Comparison of ENCODE assay signal across 8 cellular contexts in the genomic region with DNA sequence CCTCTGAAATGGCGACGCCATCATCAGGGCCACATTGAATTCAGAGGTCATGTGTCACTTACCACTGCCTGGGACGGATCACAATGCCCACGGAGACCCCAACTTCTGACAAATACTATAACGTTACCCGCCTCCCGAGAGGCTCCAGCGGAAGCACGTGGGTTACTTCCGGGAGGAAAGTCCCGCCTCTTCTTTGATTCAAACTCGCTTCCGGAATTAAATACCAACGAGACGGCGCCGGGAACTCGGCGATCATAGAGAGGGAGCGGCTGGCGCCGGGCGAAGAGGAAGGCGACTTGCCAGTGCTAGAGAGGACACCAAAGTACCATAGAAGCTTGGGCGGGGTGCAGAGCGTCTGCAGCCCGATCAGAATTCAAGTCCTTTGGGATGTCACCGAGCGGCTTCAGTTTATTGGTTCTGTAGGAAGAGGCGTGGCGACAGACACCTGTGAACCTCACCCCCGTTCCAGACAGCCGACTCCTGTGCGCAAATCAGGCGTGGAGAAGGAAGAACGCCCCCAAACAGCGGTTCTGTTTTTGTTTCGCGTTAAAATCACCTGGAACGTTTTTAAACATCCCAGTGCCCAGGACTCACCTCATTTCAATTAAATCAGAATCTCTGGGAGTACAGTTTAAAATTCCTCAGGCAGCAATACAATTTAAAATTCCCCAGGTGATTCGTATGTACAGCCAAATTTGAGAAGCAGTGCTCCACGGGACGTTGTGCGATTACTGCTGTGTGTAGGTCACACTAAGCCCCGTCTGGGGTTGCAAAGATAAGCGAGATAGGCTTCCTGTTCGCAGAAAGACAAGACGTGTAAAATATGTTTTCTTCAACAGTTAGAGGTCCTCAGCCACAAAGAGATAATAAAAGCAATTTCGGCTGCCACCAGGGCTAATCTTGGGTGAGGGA. TPM values are rescaled to one million over a fixed set of nuclear protein-coding genes. Genes with fewer than 3 reads are reported as not detected.
DNase-seq lines count a peak whose midpoint lies in the region; ATAC-seq, FAIRE-seq and TF ChIP-seq lines count a peak whose summit lies in the region.

A gene with protein sequence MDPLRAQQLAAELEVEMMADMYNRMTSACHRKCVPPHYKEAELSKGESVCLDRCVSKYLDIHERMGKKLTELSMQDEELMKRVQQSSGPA (minus strand): TSS at position 159 of the 912 bp plus-strand sequence. CDS start 565 bp downstream, outside the sequence.

- H3K4me1 Mint-ChIP-seq in T-helper 2 cell treated with Interferon-gamma antibody and Interleukin-4, amounts not matched to agents 5 μg/mL and 100 μg/mL, for 36 hours (ENCODE audit: low read depth) = peaks cover 30% of the 10 kb centered on the region

- WGBS in psoas muscle, 3 donors = 0 to 1% (median 0%) methylated on average over 49 of the region's 49 CpGs

- no peaks in the 10 kb centered on the region for H3K9me3 Mint-ChIP-seq in T-helper 2 cell treated with Interferon-gamma antibody and Interleukin-4, amounts not matched to agents 5 μg/mL and 100 μg/mL, for 36 hours

- H3K27ac Mint-ChIP-seq in T-helper 2 cell treated with Interferon-gamma antibody and Interleukin-4, amounts not matched to agents 5 μg/mL and 100 μg/mL, for 36 hours = peak within 1 kb of the TSS; percentile 89

- peak within 1 kb of the TSS; percentile 91 for H3K4me3 Mint-ChIP-seq in T-helper 2 cell treated with Interferon-gamma antibody and Interleukin-4, amounts not matched to agents 5 μg/mL and 100 μg/mL, for 36 hours

- H3K27ac ChIP-seq in ascending aorta (peak within 1 kb of the TSS; percentile 56 to 70), right atrium auricular region (peak within 1 kb of the TSS; percentile 55 to 73), psoas muscle (peak within 1 kb of the TSS; percentile 86)

- H3K27me3 ChIP-seq in ascending aorta (no peaks in the 10 kb centered on the region), right atrium auricular region (no peaks in the 10 kb centered on the region), psoas muscle (ENCODE audit: insufficient read depth in 3 of 3, low read length in 2 of 3) (no peaks in the 10 kb centered on the region)

- peaks cover 5 to 12% of the 10 kb centered on the region in 2 donors for H3K4me1 ChIP-seq in ascending aorta
- peaks cover 0 to 13% of the 10 kb centered on the region in 2 donors for H3K4me1 ChIP-seq in right atrium auricular region
- H3K4me1 ChIP-seq in psoas muscle = peaks cover 15% of the 10 kb centered on the region

- TF ChIP-seq CTCF in ascending aorta (IDR thresholded peaks at IDR 0.05) (no peak), right atrium auricular region (IDR thresholded peaks at IDR 0.05) (peak in 1 of 2 donors; percentile 21), psoas muscle (IDR thresholded peaks at IDR 0.05) (no peak)

- H3K9me3 ChIP-seq in ascending aorta = no peaks in the 10 kb centered on the region
- H3K9me3 ChIP-seq in right atrium auricular region = no peaks in the 10 kb centered on the region
- no peaks in the 10 kb centered on the region for H3K9me3 ChIP-seq in psoas muscle

- H3K4me3 ChIP-seq in ascending aorta = peak within 1 kb of the TSS; percentile 67
- H3K4me3 ChIP-seq in right atrium auricular region = peak within 1 kb of the TSS; percentile 74 to 75
- peak within 1 kb of the TSS; percentile 82 for H3K4me3 ChIP-seq in psoas muscle

- H3K36me3 Mint-ChIP-seq in T-helper 2 cell treated with Interferon-gamma antibody and Interleukin-4, amounts not matched to agents 5 μg/mL and 100 μg/mL, for 36 hours (ENCODE audit: low read depth) = peaks cover 17% of the 10 kb centered on the region

- no peaks in the 10 kb centered on the region for H3K27me3 Mint-ChIP-seq in T-helper 2 cell treated with Interferon-gamma antibody and Interleukin-4, amounts not matched to agents 5 μg/mL and 100 μg/mL, for 36 hours (ENCODE audit: low read depth)

- intact Hi-C loops in ascending aorta (cut with DNase I) (loop anchor here (1.0 to 5.0 kb wide), 4 partner anchors 32 to 204 kb away; a partner anchor contains a TSS), psoas muscle (cut with DNase I) (no loop called here)

- DNase-seq in NCI-H1930 (lab: John Stamatoyannopoulos, UW) = peak; percentile 99
- DNase-seq in T-helper 2 cell treated with Interferon-gamma antibody and Interleukin-4, amounts not matched to agents 5 μg/mL and 100 μg/mL, for 36 hours (ENCODE audit: low spot score) = peak; percentile 94
- DNase-seq in ascending aorta (ENCODE audit: low spot score in 2 of 2) = peak; percentile 82 to 97
- peak; percentile 98 for DNase-seq in right atrium auricular region (ENCODE audit: low spot score)
- peak; percentile 92 to 97 for DNase-seq in psoas muscle
- peak; percentile 95 for DNase-seq in urothelium cell line (ENCODE audit: low spot score)

- no peak for FAIRE-seq in urothelium cell line (lab: Jason Lieb, UNC)

- ATAC-seq in GM18502 (IDR thresholded peaks at IDR 0.05; ENCODE audit: poor library complexity, unreplicated experiment) (peak; percentile 99), HG02970 (IDR thresholded peaks at IDR 0.05; ENCODE audit: low FRiP score, unreplicated experiment) (peak; percentile 98), psoas muscle (peak; percentile 97 to 98 (median 98))

- H3K36me3 ChIP-seq in ascending aorta = peaks cover 0 to 3% of the 10 kb centered on the region in 2 donors
- H3K36me3 ChIP-seq in right atrium auricular region = peaks cover 11% of the 10 kb centered on the region
- peaks cover 0 to 20% of the 10 kb centered on the region in 2 donors for H3K36me3 ChIP-seq in psoas muscle (ENCODE audit: insufficient read depth in 1 of 2, low read depth in 1 of 2)

RNA-seq across cellular contexts. Expression of the gene that starts here (rescaled TPM):
- not detected for total RNA-seq in ascending aorta
- 10 to 100 TPM; 27.3 to 63.4 TPM for total RNA-seq in right atrium auricular region
- 10 to 100 TPM; 55.0 to 90.0 (median 73.0) TPM for total RNA-seq in psoas muscle
- polyA plus RNA-seq in psoas muscle = 100 to 1,000 TPM in 2 of 3 donors, 10 to 100 TPM in 1; 97.7 to 149 (median 112) TPM

Comparison
In these comparisons a context has a peak if more than half of its experiments do, and no peak if none do; other contexts are left out.
1. Peak in every context shown above with its lines: DNase-seq, ATAC-seq, H3K4me3 ChIP-seq and H3K27ac ChIP-seq.
2. RNA of the gene that starts here (total RNA-seq): 55.0 to 90.0 TPM in psoas muscle and 27.3 to 63.4 TPM in right atrium auricular region; not detected in ascending aorta (single experiment); every median in the first group is over 10 times any median in the second.
3. Peak in DNase-seq, H3K4me3 ChIP-seq and H3K27ac ChIP-seq in ascending aorta; RNA of the gene not detected or under 1 TPM.